15 cellular contexts compared by ENCODE assay signal in genomic region chr17:72466606-72467005, GRCh38.
DNase-seq lines count a peak whose midpoint lies in the region; ATAC-seq and TF ChIP-seq lines count a peak whose summit lies in the region.
"Had no signal": no experiment of that assay in that cellular context is flagged by ENCODE, and none has a peak within 500 bp of the region (broad histone marks: within the 10 kb centered on the region; RNA-seq: fewer than 3 reads in every experiment).

No MANE protein-coding gene starts in this region.

- H3K4me1 ChIP-seq in PC-3 (ENCODE audit: insufficient read depth, low read length) (peaks cover 45% of the 10 kb centered on the region), adrenal gland (replicated peaks in 1 of 2) (no peaks in the 10 kb centered on the region)

- no peak for TF ChIP-seq CTCF in PC-3 (conservative IDR thresholded peaks at IDR 0.05; ENCODE audit: low read depth, low read length)
- no peak for TF ChIP-seq CTCF in adrenal gland (IDR thresholded peaks at IDR 0.05)

- H3K9ac ChIP-seq in PC-3 (ENCODE audit: low read length): peak overlapping the region; percentile 96

- peaks cover 9% of the 10 kb centered on the region for H3F3A ChIP-seq in PC-3 (ENCODE audit: low read length, unreplicated experiment)

- intact Hi-C loops in PC-3 (cut with micrococcal nuclease) (loop anchor here (1.0 to 5.0 kb wide), 4 partner anchors 45 to 76 kb away; no protein-coding TSS in a partner anchor), adrenal gland (cut with DNase I) (no loop called here)

- H3K27ac ChIP-seq in PC-3 (ENCODE audit: low read length): peak overlapping the region; percentile 96
- H3K27ac ChIP-seq in adrenal gland: no peak overlapping the region
- H3K27ac ChIP-seq: upper lobe of left lung had no signal

- BruUV-seq in PC-3 (replicated peaks; lab: Mats Ljungman, UMichigan): no TSS peak

- H3K79me2 ChIP-seq in PC-3 (ENCODE audit: low read length): peaks cover 89% of the 10 kb centered on the region

- 63 to 94% (median 77%) methylated on average over 3 of the region's 3 CpGs for WGBS in adrenal gland, 4 donors

- H2AFZ ChIP-seq in PC-3 (ENCODE audit: low read length): no peak overlapping the region

- POLR2A ChIA-PET in PC-3 (lab: Charles Lee; ENCODE audit: unreplicated experiment): interaction anchor here (0.5 to 1.8 kb wide), 10 partner anchors 14 to 1309 kb away, joined by 3 to 13 read pairs (median 6); partner anchors contain the start of gene SOX9

- peaks cover 3% of the 10 kb centered on the region for H3K36me3 Mint-ChIP-seq in T-helper 17 cell (ENCODE audit: low read depth)

- DNase-seq in PC-3: peak; percentile 27
- DNase-seq in kidney glomerular epithelial cell (lab: John Stamatoyannopoulos, UW): peak; percentile 84
- no peak for DNase-seq in COR-L47 (lab: John Stamatoyannopoulos, UW)
- DNase-seq in H4 (ENCODE audit: low spot score): no peak
- DNase-seq in T-helper 17 cell: no peak
- no peak for DNase-seq in adrenal gland
- DNase-seq: NCI-H1092 treated with DMSO at 0.1 percent for 48 hours; NCI-H524; Right ventricle myocardium superior; stimulated activated CD4-positive, alpha-beta T cell treated with anti-CD3 and anti-CD28 coated beads, Interleukin-1b, Interleukin-23, amount 100 ng/mL, for 48 hours; stimulated activated CD8-positive, alpha-beta memory T cell treated with anti-CD3 and anti-CD28 coated beads, Interleukin-4, amount 100 ng/mL, for 48 hours had no signal

- TF ChIP-seq POLR2A in GM18505 (IDR thresholded peaks at IDR 0.05; ENCODE audit: borderline replicate concordance, extremely low read depth, insufficient read depth, insufficient read length) (no peak), adrenal gland (IDR thresholded peaks at IDR 0.05) (no peak)

- no peak overlapping the region for H3K4me3 Mint-ChIP-seq in T-helper 17 cell

- H3K27me3 Mint-ChIP-seq in T-helper 17 cell: peaks cover 5% of the 10 kb centered on the region
- H3K27me3 Mint-ChIP-seq: progenitor cell of endocrine pancreas had no signal

- CTCF ChIA-PET in PC-3 (lab: Charles Lee): interaction anchor here (0.7 to 2.0 kb wide), 6 partner anchors 13 to 347 kb away, joined by 3 to 10 read pairs (median 4); no protein-coding TSS in a partner anchor

- peaks cover 2% of the 10 kb centered on the region for H3K4me1 Mint-ChIP-seq in T-helper 17 cell

- peaks cover 4% of the 10 kb centered on the region; the same call in 1 of the 2 replicates for H3K9me3 ChIP-seq in PC-3 (ENCODE audit: low read length)
- H3K9me3 ChIP-seq in T-helper 17 cell (ENCODE audit: control insufficient read depth, low read length, poor library complexity, severe bottlenecking): no peaks in the 10 kb centered on the region
- no peaks in the 10 kb centered on the region for H3K9me3 ChIP-seq in adrenal gland (replicated peaks in 1 of 3)
- H3K9me3 ChIP-seq: upper lobe of left lung had no signal

- H3K9me2 ChIP-seq in PC-3 (replicated peaks; ENCODE audit: low read length): no peaks in the 10 kb centered on the region

- H4K20me1 ChIP-seq in PC-3 (ENCODE audit: low read length): no peaks in the 10 kb centered on the region

- ATAC-seq in GM18505 (IDR thresholded peaks at IDR 0.05; ENCODE audit: unreplicated experiment): peak; percentile 7
- ATAC-seq in HG02610 (IDR thresholded peaks at IDR 0.05; ENCODE audit: unreplicated experiment): peak; percentile 3
- no peak for ATAC-seq in PC-3
- no peak for ATAC-seq in T-helper 17 cell

- H3K4me3 ChIP-seq in PC-3 (ENCODE audit: low read length): peak overlapping the region; percentile 34; the same call in 1 of the 2 replicates
- no peak overlapping the region for H3K4me3 ChIP-seq in adrenal gland
- H3K4me3 ChIP-seq: upper lobe of left lung had no signal

- H3K27ac Mint-ChIP-seq in T-helper 17 cell: no peak overlapping the region
- H3K27ac Mint-ChIP-seq: progenitor cell of endocrine pancreas had no signal

- peaks cover 10% of the 10 kb centered on the region; the same call in 1 of the 2 replicates for H3K36me3 ChIP-seq in PC-3 (ENCODE audit: low read depth, low read length)
- H3K36me3 ChIP-seq in adrenal gland (replicated peaks in 1 of 2): no peaks in the 10 kb centered on the region
- H3K36me3 ChIP-seq: upper lobe of left lung had no signal

- peak overlapping the region; percentile 91 for H3K4me2 ChIP-seq in PC-3 (ENCODE audit: low read length)

- H3K27me3 ChIP-seq in PC-3 (ENCODE audit: low read length) (no peaks in the 10 kb centered on the region), adrenal gland (no peaks in the 10 kb centered on the region)
- H3K27me3 ChIP-seq: upper lobe of left lung had no signal

Comparison
In these comparisons a context has a peak if more than half of its experiments do, and no peak if none do; other contexts are left out.
1. ATAC-seq: peak in GM18505 (single experiment) and HG02610 (single experiment); none in PC-3 (single experiment) and T-helper 17 cell (single experiment).
2. DNase-seq: peak in PC-3 (single experiment) and kidney glomerular epithelial cell (single experiment); none in COR-L47 (single experiment), H4 (single experiment), T-helper 17 cell (0 of 3) and adrenal gland (0 of 7).